19 cellular contexts compared by ENCODE assay signal in genomic region chr13:75362026-75362425, GRCh38.
DNase-seq lines count a peak whose midpoint lies in the region; ATAC-seq, FAIRE-seq and TF ChIP-seq lines count a peak whose summit lies in the region.
"Had no signal": no experiment of that assay in that cellular context is flagged by ENCODE, and none has a peak within 500 bp of the region (broad histone marks: within the 10 kb centered on the region; RNA-seq: fewer than 3 reads in every experiment).

No MANE protein-coding gene starts in this region.

- H2BK15ac ChIP-seq in H9 (ENCODE audit: low read depth, low read length), result 0 out of 2 replicates have a peak overlapping the region, but pooled peaks have one; percentile 5
- H2BK15ac ChIP-seq in neuronal stem cell (ENCODE audit: low read length), result no peak overlapping the region

- no peak overlapping the region for H4K5ac ChIP-seq in H9 (ENCODE audit: insufficient read length, low read depth, low read length)

- intact Hi-C loops in Caco-2 (cut with micrococcal nuclease; ENCODE audit: unreplicated experiment), result loop anchor here (2.0 kb wide), 2 partner anchors 23 to 59 kb away; no protein-coding TSS in a partner anchor
- intact Hi-C loops in kidney (cut with DNase I), result no loop called here

- H3K14ac ChIP-seq in H9 (ENCODE audit: insufficient read depth, low read length) (no peak overlapping the region; the same call in 1 of the 2 replicates), neuronal stem cell (ENCODE audit: low read length) (no peak overlapping the region)

- no peak for ATAC-seq in T-cell (replicated peaks in 1 of 4)
- ATAC-seq: HCT116 had no signal

- no peak overlapping the region for H2BK120ac ChIP-seq in H9 (ENCODE audit: low read depth, low read length, poor library complexity, severe bottlenecking)
- H2BK120ac ChIP-seq in neuronal stem cell (ENCODE audit: low read depth, low read length), result no peak overlapping the region

- no peaks in the 10 kb centered on the region for H4K20me1 ChIP-seq in H9 (ENCODE audit: control insufficient read depth, insufficient read depth, insufficient read length)

- H3K23me2 ChIP-seq in H9 (ENCODE audit: insufficient read length, low read depth, low read length, poor library complexity, severe bottlenecking), result no peaks in the 10 kb centered on the region

- H3K4me2 ChIP-seq in H9 (ENCODE audit: insufficient read depth, insufficient read length, low read length) (no peak overlapping the region), neuronal stem cell (ENCODE audit: insufficient read depth, low read length, poor library complexity, severe bottlenecking) (no peak overlapping the region)

- H3K23ac ChIP-seq in H9 (ENCODE audit: insufficient read length, low read depth, low read length) (no peak overlapping the region), neuronal stem cell (ENCODE audit: low read depth, low read length, poor library complexity) (no peak overlapping the region)

- H3K27ac Mint-ChIP-seq in Caco-2 (ENCODE audit: unreplicated experiment) (peak overlapping the region; percentile 78), H9 (peak overlapping the region in 1 of 3 experiments; percentile 65; a peak in 1 of 7 replicates), T-cell (no peak overlapping the region)
- H3K27ac Mint-ChIP-seq: B cell; CD4-positive, alpha-beta T cell had no signal

- H4K8ac ChIP-seq in H9 (replicated peaks; ENCODE audit: insufficient read length, low read depth, low read length) (no peak overlapping the region), neuronal stem cell (ENCODE audit: low read depth, low read length) (no peak overlapping the region)

- H2AFZ ChIP-seq in H9 (ENCODE audit: low read length) (no peak overlapping the region), neuronal stem cell (ENCODE audit: low read length) (no peak overlapping the region)

- POLR2A ChIA-PET in Caco-2 (lab: Charles Lee) (no interaction called here), T-cell (lab: Charles Lee) (no interaction called here)

- no peak overlapping the region for H2BK20ac ChIP-seq in H9 (ENCODE audit: low read depth, low read length, poor library complexity, severe bottlenecking)

- H3K36me3 Mint-ChIP-seq in Caco-2 (ENCODE audit: insufficient read depth, unreplicated experiment) (peaks cover 72% of the 10 kb centered on the region), H9 (ENCODE audit: insufficient read depth in 1 of 3, low read depth in 3 of 3) (no peaks in the 10 kb centered on the region; a peak in 2 of 7 replicates), T-cell (no peaks in the 10 kb centered on the region)

- CTCF ChIA-PET in Caco-2 (lab: Charles Lee), result no interaction called here
- CTCF ChIA-PET in T-cell (lab: Charles Lee), result no interaction called here

- TF ChIP-seq CTCF in Caco-2 (IDR thresholded peaks at IDR 0.05; ENCODE audit: insufficient read depth in 1 of 2, low read depth in 1 of 2, low read length in 1 of 2, severe bottlenecking in 1 of 2, unreplicated experiment in 1 of 2), result no peak
- TF ChIP-seq CTCF in H9 (conservative IDR thresholded peaks at IDR 0.05), result no peak
- no peak for TF ChIP-seq CTCF in kidney (IDR thresholded peaks at IDR 0.05; ENCODE audit: borderline replicate concordance, extremely low read depth, insufficient read depth)
- no peak for TF ChIP-seq CTCF in GM20000 (IDR thresholded peaks at IDR 0.05; ENCODE audit: extremely low read depth, missing control alignments)

- H3K9ac ChIP-seq in H9 (ENCODE audit: extremely low read depth, insufficient read length, low read length) (no peak overlapping the region), kidney (ENCODE audit: low read length in 2 of 2) (no peak overlapping the region), neuronal stem cell (ENCODE audit: low read depth, low read length, poor library complexity) (no peak overlapping the region)

- peak overlapping the region; percentile 14 for H3K4me3 ChIP-seq in Caco-2 (ENCODE audit: low read depth, low read length)
- H3K4me3 ChIP-seq in kidney (ENCODE audit: low read length in 2 of 2), result no peak overlapping the region
- H3K4me3 ChIP-seq in neuronal stem cell (ENCODE audit: low read length in 2 of 2), result peak overlapping the region in 1 of 2 donors; percentile 20

- H3K4me1 Mint-ChIP-seq in Caco-2 (ENCODE audit: low read depth, unreplicated experiment), result peaks cover 44% of the 10 kb centered on the region
- H3K4me1 Mint-ChIP-seq in H9, result peaks cover 9 to 10% of the 10 kb centered on the region in 2 experiments
- peaks cover 13 to 16% (median 14%) of the 10 kb centered on the region in 3 donors for H3K4me1 Mint-ChIP-seq in T-cell

- no peak overlapping the region for H3K27ac ChIP-seq in H9 (ENCODE audit: insufficient read length, low read depth, low read length)
- H3K27ac ChIP-seq in kidney (ENCODE audit: low read depth in 2 of 2, low read length in 2 of 2), result no peak overlapping the region
- no peak overlapping the region for H3K27ac ChIP-seq in neuronal stem cell (replicated peaks; ENCODE audit: low read length)

- no peaks in the 10 kb centered on the region for H3K79me2 ChIP-seq in H9 (ENCODE audit: insufficient read depth, low read length)

- DNase-seq in Caco-2 (no peak), H9 (no peak), kidney (peak; percentile 76), neuronal stem cell (ENCODE audit: low spot score) (no peak), T-cell (no peak), NCI-H510A treated with DMSO at 0.1 percent for 48 hours (lab: John Stamatoyannopoulos, UW) (no peak), GM20000 (ENCODE audit: low spot score) (no peak)
- DNase-seq: C1 segment of cervical spinal cord; CD4-positive, alpha-beta T cell; DMS153; DMS79 treated with DMSO at 0.1 percent for 48 hours; EL; GOT3 had no signal

- H3K18ac ChIP-seq in H9 (ENCODE audit: insufficient read length, low read depth, low read length) (no peak overlapping the region), neuronal stem cell (ENCODE audit: low read length) (peak overlapping the region; percentile 1)

- no peak overlapping the region for H3K4ac ChIP-seq in H9 (ENCODE audit: low read depth, low read length)
- H3K4ac ChIP-seq in neuronal stem cell (ENCODE audit: low read length), result no peak overlapping the region

- H2BK5ac ChIP-seq in H9 (ENCODE audit: insufficient read length, low read length) (no peak overlapping the region), neuronal stem cell (ENCODE audit: low read length) (no peak overlapping the region)

- H3K9me3 Mint-ChIP-seq in Caco-2 (ENCODE audit: unreplicated experiment) (no peaks in the 10 kb centered on the region), H9 (no peaks in the 10 kb centered on the region), T-cell (no peaks in the 10 kb centered on the region)
- H3K9me3 Mint-ChIP-seq: CD4-positive, alpha-beta T cell had no signal

- no TSS peak for BruUV-seq in Caco-2 (replicated peaks; lab: Mats Ljungman, UMichigan)

- no peak overlapping the region for H2BK12ac ChIP-seq in H9 (ENCODE audit: insufficient read length, low read depth, low read length)
- no peak overlapping the region for H2BK12ac ChIP-seq in neuronal stem cell (ENCODE audit: low read length)

- no peak overlapping the region for H3K56ac ChIP-seq in H9 (ENCODE audit: insufficient read length, low read depth, low read length)

- no peaks in the 10 kb centered on the region for H3K9me3 ChIP-seq in Caco-2
- H3K9me3 ChIP-seq in H9 (ENCODE audit: control insufficient read depth, low read depth, low read length), result no peaks in the 10 kb centered on the region
- no peaks in the 10 kb centered on the region for H3K9me3 ChIP-seq in kidney (ENCODE audit: control insufficient read depth in 1 of 2, low read length in 2 of 2)
- H3K9me3 ChIP-seq in neuronal stem cell (replicated peaks in 1 of 2; ENCODE audit: control insufficient read depth in 2 of 2, insufficient read depth in 1 of 2, low read depth in 1 of 2, low read length in 2 of 2), result no peaks in the 10 kb centered on the region

- peak overlapping the region; percentile 67 for H3K4me3 Mint-ChIP-seq in Caco-2 (ENCODE audit: unreplicated experiment)
- H3K4me3 Mint-ChIP-seq in H9, result no peak overlapping the region
- H3K4me3 Mint-ChIP-seq in T-cell, result no peak overlapping the region
- H3K4me3 Mint-ChIP-seq: B cell; CD4-positive, alpha-beta T cell had no signal

- H4K91ac ChIP-seq in H9 (ENCODE audit: insufficient read length, low read depth, low read length), result no peak overlapping the region
- no peak overlapping the region for H4K91ac ChIP-seq in neuronal stem cell (ENCODE audit: low read depth, low read length, poor library complexity)

- no CpG with 5 or more reads among the region's 28 CpGs for WGBS in H9 (ENCODE audit: extremely low coverage, insufficient read length, low lambda C conversion rate)
- no CpG with 5 or more reads among the region's 28 CpGs for WGBS in neuronal stem cell (ENCODE audit: extremely low coverage in 2 of 2, insufficient read length in 2 of 2, insufficient replicate concordance in 1 of 2), 2 donors

- no peaks in the 10 kb centered on the region for H3K36me3 ChIP-seq in Caco-2 (ENCODE audit: control insufficient read depth, insufficient read depth, low read length)
- H3K36me3 ChIP-seq in kidney (ENCODE audit: control insufficient read depth in 1 of 2, insufficient read depth in 2 of 2, low read length in 2 of 2), result no peaks in the 10 kb centered on the region
- peaks cover 0 to 1% of the 10 kb centered on the region in 2 donors for H3K36me3 ChIP-seq in neuronal stem cell (replicated peaks in 1 of 2; ENCODE audit: control insufficient read depth in 2 of 2, insufficient read depth in 2 of 2, low read length in 2 of 2)

- H2AK5ac ChIP-seq in H9 (ENCODE audit: insufficient read length, low read length) (no peak overlapping the region), neuronal stem cell (ENCODE audit: low read depth, low read length) (no peak overlapping the region)

- H3K27me3 Mint-ChIP-seq in Caco-2 (ENCODE audit: insufficient read depth, unreplicated experiment) (no peaks in the 10 kb centered on the region), H9 (ENCODE audit: low read depth) (no peaks in the 10 kb centered on the region), T-cell (peaks cover 0 to 6% of the 10 kb centered on the region in 2 donors)
- H3K27me3 Mint-ChIP-seq: CD4-positive, alpha-beta T cell had no signal

- no peak overlapping the region for H3T11ph ChIP-seq in H9 (ENCODE audit: low read length)

- no peak for FAIRE-seq in kidney (lab: Jason Lieb, UNC)
- FAIRE-seq: A204.1, G401.6, GM12891, HTR-8/SVneo had no signal

- H3K4me1 ChIP-seq in Caco-2 (peaks cover 85% of the 10 kb centered on the region), H9 (ENCODE audit: insufficient read depth, low read length) (no peaks in the 10 kb centered on the region), kidney (ENCODE audit: control insufficient read depth in 1 of 2, insufficient read depth in 1 of 2, low read depth in 1 of 2, low read length in 2 of 2) (peaks cover 3 to 11% of the 10 kb centered on the region in 2 donors), neuronal stem cell (ENCODE audit: control insufficient read depth in 2 of 2, insufficient read depth in 1 of 2, low read depth in 1 of 2, low read length in 2 of 2) (no peaks in the 10 kb centered on the region)

- H3K27me3 ChIP-seq in Caco-2 (replicated peaks; ENCODE audit: control insufficient read depth, insufficient read depth, low read length), result no peaks in the 10 kb centered on the region
- no peaks in the 10 kb centered on the region for H3K27me3 ChIP-seq in H9 (ENCODE audit: insufficient read depth, low read length)
- no peaks in the 10 kb centered on the region for H3K27me3 ChIP-seq in neuronal stem cell (ENCODE audit: control insufficient read depth in 3 of 3, insufficient read depth in 3 of 3, low read depth in 1 of 3, low read length in 3 of 3)

- H3K79me1 ChIP-seq in H9 (ENCODE audit: insufficient read depth, low read depth, low read length, poor library complexity, severe bottlenecking) (no peaks in the 10 kb centered on the region), neuronal stem cell (ENCODE audit: low read depth, low read length) (no peaks in the 10 kb centered on the region)
